9 cellular contexts compared by ENCODE assay signal in genomic region chr10:47920610-47921009, GRCh38. TPM values are rescaled to one million over a fixed set of nuclear protein-coding genes. Genes with fewer than 3 reads are reported as not detected.
"Had no signal": no experiment of that assay in that cellular context is flagged by ENCODE, and none has a peak within 500 bp of the region (broad histone marks: within the 10 kb centered on the region; RNA-seq: fewer than 3 reads in every experiment).

No MANE protein-coding gene starts in this region.

RNA-seq across cellular contexts. Expression of gene NPY4R2, which starts 2.1 kb away (rescaled TPM):
- total RNA-seq: activated B cell treated with CpG ODN at 0.5 μM for 24 hours; activated CD4-positive, alpha-beta T cell treated with anti-CD3 and anti-CD28 coated beads, Interleukin-2, amount 10 ng/mL, durations not matched to agents 24 days and 14 days; activated CD8-positive, alpha-beta memory T cell treated with anti-CD3 and anti-CD28 coated beads, Interleukin-2, amount 10 ng/mL, durations not matched to agents 7 days and 5 days; activated T-helper 1 cell treated with anti-CD3 and anti-CD28 coated beads, Interleukin-12 subunit alpha, Interleukin-12 subunit beta, Interleukin-2, Interleukin-4 antibody, amounts not matched to agents 30 ng/mL and 10 ng/mL and 1 ng/mL, durations not matched to agents 14 hours and 24 hours and 36 hours; ascending aorta; PC-9; Right ventricle myocardium inferior; RPMI7951; T-cell had no signal
